ENCODE assay signal across 20 cellular contexts in the genomic region with DNA sequence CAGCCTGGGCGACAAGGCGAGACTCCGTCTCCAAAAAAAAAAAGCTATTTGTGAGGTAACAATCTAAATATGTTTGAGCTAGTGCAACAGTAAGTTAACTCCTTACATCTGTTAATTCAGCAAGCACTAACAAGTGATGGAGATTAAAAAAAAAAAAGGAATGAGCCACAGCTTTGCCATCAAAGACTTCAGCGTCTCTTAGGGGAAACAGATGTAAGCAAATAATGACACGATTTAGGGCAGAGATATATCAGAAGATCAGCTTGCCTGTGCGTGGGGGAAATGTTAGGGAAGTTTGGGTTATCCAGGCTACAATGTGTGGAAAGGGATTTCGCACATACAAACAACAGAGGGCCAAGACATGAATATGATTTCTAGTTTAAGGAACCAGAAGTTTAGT. TPM values are rescaled to one million over a fixed set of nuclear protein-coding genes. Genes with fewer than 3 reads are reported as not detected.
DNase-seq lines count a peak whose midpoint lies in the region; ATAC-seq and TF ChIP-seq lines count a peak whose summit lies in the region.
"Had no signal": no experiment of that assay in that cellular context is flagged by ENCODE, and none has a peak within 500 bp of the region (broad histone marks: within the 10 kb centered on the region; RNA-seq: fewer than 3 reads in every experiment).

No MANE protein-coding gene starts in this region.

- peak overlapping the region; percentile 19; the same call in 1 of the 2 replicates for H3K4me2 ChIP-seq in KMS-11

- no peak overlapping the region for H3K9ac ChIP-seq in KMS-11

- no peak overlapping the region for H3K27ac ChIP-seq in KMS-11
- H3K27ac ChIP-seq in effector memory CD4-positive, alpha-beta T cell (ENCODE audit: insufficient read depth, low read length, poor library complexity, severe bottlenecking) = peak overlapping the region; percentile 10
- H3K27ac ChIP-seq in ascending aorta = no peak overlapping the region
- H3K27ac ChIP-seq: prostate gland, SK-N-MC had no signal

- no peaks in the 10 kb centered on the region for H3K27me3 Mint-ChIP-seq in activated naive CD8-positive, alpha-beta T cell
- H3K27me3 Mint-ChIP-seq in activated naive CD8-positive, alpha-beta T cell treated with anti-CD3 and anti-CD28 coated beads, Interleukin-2, amount 50 U/mL, for 24 hours = no peaks in the 10 kb centered on the region
- H3K27me3 Mint-ChIP-seq: effector memory CD8-positive, alpha-beta T cell had no signal

- H3K9me3 Mint-ChIP-seq in activated naive CD8-positive, alpha-beta T cell (ENCODE audit: low read depth) = no peaks in the 10 kb centered on the region
- no peaks in the 10 kb centered on the region for H3K9me3 Mint-ChIP-seq in activated naive CD8-positive, alpha-beta T cell treated with anti-CD3 and anti-CD28 coated beads, Interleukin-2, amount 50 U/mL, for 24 hours
- no peaks in the 10 kb centered on the region for H3K9me3 Mint-ChIP-seq in stimulated activated effector memory CD8-positive, alpha-beta T cell treated with anti-CD3 and anti-CD28 coated beads, Interleukin-12 subunit alpha, Interleukin-12 subunit beta, amount 100 ng/mL, for 72 hours
- H3K9me3 Mint-ChIP-seq: activated T-helper 1 cell treated with anti-CD3 and anti-CD28 coated beads, Interleukin-12 subunit alpha, Interleukin-12 subunit beta, Interleukin-2, Interleukin-4 antibody, amounts not matched to agents 30 ng/mL and 10 ng/mL and 1 ng/mL, durations not matched to agents 14 hours and 24 hours and 36 hours; effector memory CD8-positive, alpha-beta T cell had no signal

- peak overlapping the region; percentile 35 for H3K27ac Mint-ChIP-seq in activated naive CD8-positive, alpha-beta T cell
- no peak overlapping the region for H3K27ac Mint-ChIP-seq in activated naive CD8-positive, alpha-beta T cell treated with anti-CD3 and anti-CD28 coated beads, Interleukin-2, amount 50 U/mL, for 24 hours
- H3K27ac Mint-ChIP-seq in stimulated activated effector memory CD8-positive, alpha-beta T cell treated with anti-CD3 and anti-CD28 coated beads, Interleukin-12 subunit alpha, Interleukin-12 subunit beta, amount 100 ng/mL, for 72 hours = peak overlapping the region; percentile 9
- H3K27ac Mint-ChIP-seq: activated T-helper 1 cell treated with anti-CD3 and anti-CD28 coated beads, Interleukin-12 subunit alpha, Interleukin-12 subunit beta, Interleukin-2, Interleukin-4 antibody, amounts not matched to agents 30 ng/mL and 10 ng/mL and 1 ng/mL, durations not matched to agents 14 hours and 24 hours and 36 hours had no signal

- peaks cover 2% of the 10 kb centered on the region for H3K36me3 Mint-ChIP-seq in activated naive CD8-positive, alpha-beta T cell
- H3K36me3 Mint-ChIP-seq in activated naive CD8-positive, alpha-beta T cell treated with anti-CD3 and anti-CD28 coated beads, Interleukin-2, amount 50 U/mL, for 24 hours (ENCODE audit: low read depth) = peaks cover 14% of the 10 kb centered on the region
- peaks cover 35% of the 10 kb centered on the region for H3K36me3 Mint-ChIP-seq in stimulated activated effector memory CD8-positive, alpha-beta T cell treated with anti-CD3 and anti-CD28 coated beads, Interleukin-12 subunit alpha, Interleukin-12 subunit beta, amount 100 ng/mL, for 72 hours

- intact Hi-C loops in ascending aorta (cut with DNase I) = no loop called here

- H3K79me2 ChIP-seq in KMS-11 (ENCODE audit: insufficient read depth, low read depth) = peaks cover 22% of the 10 kb centered on the region

- no peak for DNase-seq in activated naive CD8-positive, alpha-beta T cell treated with anti-CD3 and anti-CD28 coated beads, Interleukin-2, amount 50 U/mL, for 24 hours
- DNase-seq in effector memory CD4-positive, alpha-beta T cell = no peak
- DNase-seq in stimulated activated effector memory CD8-positive, alpha-beta T cell treated with anti-CD3 and anti-CD28 coated beads, Interleukin-12 subunit alpha, Interleukin-12 subunit beta, amount 100 ng/mL, for 72 hours (ENCODE audit: low spot score in 2 of 2) = no peak
- DNase-seq in anterior cingulate cortex (lab: John Stamatoyannopoulos, UW) (no peak), ascending aorta (ENCODE audit: low spot score in 2 of 2) (no peak), globus pallidus (ENCODE audit: low spot score) (no peak)
- DNase-seq: activated CD4-positive, alpha-beta T cell treated with anti-CD3 and anti-CD28 coated beads, Interleukin-2, amount 50 U/mL, for 4 hours; effector memory CD8-positive, alpha-beta T cell; GF-D8; heart left ventricle; NCI-H146; NCI-H2171 treated with DMSO at 0.1 percent for 48 hours; NCI-H748 treated with DMSO at 0.1 percent for 48 hours; stimulated activated CD4-positive, alpha-beta T cell treated with anti-CD3 and anti-CD28 coated beads, Interleukin-4, amount 100 ng/mL, for 1 hour had no signal

- H3K9me3 ChIP-seq in effector memory CD4-positive, alpha-beta T cell (ENCODE audit: control insufficient read depth, low read length) = no peaks in the 10 kb centered on the region
- H3K9me3 ChIP-seq in ascending aorta = no peaks in the 10 kb centered on the region
- H3K9me3 ChIP-seq: heart left ventricle, prostate gland had no signal

- H3K4me3 Mint-ChIP-seq in activated naive CD8-positive, alpha-beta T cell = peak overlapping the region; percentile 66
- H3K4me3 Mint-ChIP-seq in activated naive CD8-positive, alpha-beta T cell treated with anti-CD3 and anti-CD28 coated beads, Interleukin-2, amount 50 U/mL, for 24 hours = no peak overlapping the region
- no peak overlapping the region for H3K4me3 Mint-ChIP-seq in stimulated activated effector memory CD8-positive, alpha-beta T cell treated with anti-CD3 and anti-CD28 coated beads, Interleukin-12 subunit alpha, Interleukin-12 subunit beta, amount 100 ng/mL, for 72 hours
- H3K4me3 Mint-ChIP-seq: activated T-helper 1 cell treated with anti-CD3 and anti-CD28 coated beads, Interleukin-12 subunit alpha, Interleukin-12 subunit beta, Interleukin-2, Interleukin-4 antibody, amounts not matched to agents 30 ng/mL and 10 ng/mL and 1 ng/mL, durations not matched to agents 14 hours and 24 hours and 36 hours had no signal

- peaks cover 34% of the 10 kb centered on the region for H3K4me1 Mint-ChIP-seq in activated naive CD8-positive, alpha-beta T cell (ENCODE audit: low read depth)
- peaks cover 31% of the 10 kb centered on the region for H3K4me1 Mint-ChIP-seq in activated naive CD8-positive, alpha-beta T cell treated with anti-CD3 and anti-CD28 coated beads, Interleukin-2, amount 50 U/mL, for 24 hours
- H3K4me1 Mint-ChIP-seq in stimulated activated effector memory CD8-positive, alpha-beta T cell treated with anti-CD3 and anti-CD28 coated beads, Interleukin-12 subunit alpha, Interleukin-12 subunit beta, amount 100 ng/mL, for 72 hours = peaks cover 39% of the 10 kb centered on the region

- H3K4me3 ChIP-seq in KMS-11 (IDR thresholded peaks at IDR 0.05; ENCODE audit: insufficient read depth, low read depth, low read length) (no peak overlapping the region), ascending aorta (no peak overlapping the region)
- H3K4me3 ChIP-seq in effector memory CD4-positive, alpha-beta T cell (ENCODE audit: insufficient read depth, low read depth, low read length, poor library complexity, severe bottlenecking) = no peak overlapping the region
- H3K4me3 ChIP-seq: prostate gland, SK-N-MC had no signal

- ATAC-seq in activated naive CD8-positive, alpha-beta T cell treated with anti-CD3 and anti-CD28 coated beads, Interleukin-2, amount 50 U/mL, for 24 hours = no peak
- no peak for ATAC-seq in stimulated activated effector memory CD8-positive, alpha-beta T cell treated with anti-CD3 and anti-CD28 coated beads, Interleukin-12 subunit alpha, Interleukin-12 subunit beta, amount 100 ng/mL, for 72 hours
- ATAC-seq: GM12878, heart left ventricle had no signal

- H3K4me1 ChIP-seq in KMS-11 (ENCODE audit: low read depth, poor library complexity, severe bottlenecking) (peaks cover 38% of the 10 kb centered on the region), ascending aorta (peaks cover 0 to 14% of the 10 kb centered on the region in 2 donors)
- H3K4me1 ChIP-seq in effector memory CD4-positive, alpha-beta T cell (ENCODE audit: control insufficient read depth, insufficient read depth, low read length, poor library complexity, severe bottlenecking) = peaks cover 16% of the 10 kb centered on the region

- H4K20me1 ChIP-seq in KMS-11 (ENCODE audit: insufficient read depth) = peaks cover 11% of the 10 kb centered on the region; the same call in 1 of the 2 replicates

- no peaks in the 10 kb centered on the region for H3K27me3 ChIP-seq in KMS-11 (ENCODE audit: insufficient read depth, low read depth)
- no peaks in the 10 kb centered on the region for H3K27me3 ChIP-seq in effector memory CD4-positive, alpha-beta T cell (replicated peaks; ENCODE audit: control insufficient read depth, insufficient read depth, low read length, poor library complexity, severe bottlenecking)
- no peaks in the 10 kb centered on the region for H3K27me3 ChIP-seq in ascending aorta
- H3K27me3 ChIP-seq: heart left ventricle had no signal

- H3K36me3 ChIP-seq in KMS-11 (ENCODE audit: insufficient read depth) (no peaks in the 10 kb centered on the region), ascending aorta (peaks cover 0 to 2% of the 10 kb centered on the region in 2 donors)
- no peaks in the 10 kb centered on the region for H3K36me3 ChIP-seq in effector memory CD4-positive, alpha-beta T cell (ENCODE audit: control insufficient read depth, insufficient read depth, low read length)
- H3K36me3 ChIP-seq: prostate gland had no signal

- no peak overlapping the region for H2AFZ ChIP-seq in KMS-11 (ENCODE audit: low read depth)

- TF ChIP-seq CTCF in KMS-11 (conservative IDR thresholded peaks at IDR 0.05; ENCODE audit: low read depth, low read length) (no peak), ascending aorta (IDR thresholded peaks at IDR 0.05) (no peak)

RNA-seq across cellular contexts. Expression of a gene that starts 2.2 kb away (rescaled TPM):
- total RNA-seq in ascending aorta = 15.4 TPM

RNA-seq across cellular contexts. Expression of a gene that starts 33.3 kb away (rescaled TPM):
- total RNA-seq in ascending aorta = 22.7 TPM
